In the genomic region with DNA sequence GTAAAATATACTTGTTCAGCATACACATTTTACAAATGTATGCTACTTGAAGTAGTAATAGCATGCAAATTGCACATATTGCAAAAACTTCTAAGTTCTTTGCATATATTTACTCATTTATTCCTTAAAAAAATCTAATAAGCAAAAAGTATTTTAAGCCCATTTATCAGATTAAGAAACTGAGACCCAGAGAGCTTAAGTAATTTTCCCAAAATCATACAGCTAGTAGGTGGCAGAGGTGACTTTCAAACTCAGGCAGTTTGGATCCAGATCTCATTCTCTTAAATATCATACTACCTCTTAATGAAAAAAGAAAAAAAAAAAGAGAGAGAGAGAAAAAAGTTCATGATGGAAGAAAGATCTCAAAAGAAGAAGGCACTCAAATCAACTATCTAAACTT, we compare ENCODE assay signal across 30 cellular contexts.
"Had no signal": no experiment of that assay in that cellular context is flagged by ENCODE, and none has a peak within 500 bp of the region (broad histone marks: within the 10 kb centered on the region; RNA-seq: fewer than 3 reads in every experiment).

No MANE protein-coding gene starts in this region.

- H3K9me3 ChIP-seq: adrenal gland, body of pancreas, esophagus squamous epithelium, gastroesophageal sphincter, heart right ventricle had no signal

- ATAC-seq: activated CD4-positive, CD25-positive, alpha-beta regulatory T cell treated with anti-CD3 and anti-CD28 coated beads, Interleukin-2, amount 50 U/mL, for 24 hours; activated CD8-positive, alpha-beta T cell treated with anti-CD3 and anti-CD28 coated beads for 36 hours; activated naive CD8-positive, alpha-beta T cell treated with anti-CD3 and anti-CD28 coated beads, Interleukin-2, amount 50 U/mL, for 24 hours; body of pancreas; gastroesophageal sphincter; heart right ventricle had no signal

- H3K79me2 ChIP-seq: hepatocyte had no signal

- H3K27me3 ChIP-seq: adrenal gland, body of pancreas, esophagus squamous epithelium, heart right ventricle, hepatocyte had no signal

- H3K4me3 ChIP-seq: adrenal gland, body of pancreas, esophagus squamous epithelium, gastroesophageal sphincter, heart right ventricle, hepatocyte had no signal

- H2AFZ ChIP-seq: hepatocyte had no signal

- H3K27ac ChIP-seq: adrenal gland, body of pancreas, epithelial cell of prostate, esophagus squamous epithelium, gastroesophageal sphincter, heart right ventricle, hepatocyte, WERI-Rb-1 had no signal

- H3K36me3 ChIP-seq: adrenal gland, esophagus squamous epithelium, gastroesophageal sphincter, heart right ventricle, WERI-Rb-1 had no signal

- DNase-seq: activated B cell treated with CpG ODN at 0.5 μM for 24 hours; activated CD4-positive, alpha-beta T cell treated with anti-CD3 and anti-CD28 coated beads for 48 hours; activated CD4-positive, alpha-beta T cell treated with anti-CD3 and anti-CD28 coated beads, Interleukin-2, amount 50 U/mL, for 1 hour; activated CD4-positive, alpha-beta T cell treated with anti-CD3 and anti-CD28 coated beads, Interleukin-2, amount 50 U/mL, for 48 hours; activated CD8-positive, alpha-beta memory T cell treated with anti-CD3 and anti-CD28 coated beads for 24 hours; activated CD8-positive, alpha-beta T cell treated with anti-CD3 and anti-CD28 coated beads for 36 hours; activated effector memory CD4-positive, alpha-beta T cell treated with anti-CD3 and anti-CD28 coated beads, Interleukin-2, amount 50 U/mL, for 16 hours; activated naive CD4-positive, alpha-beta T cell treated with anti-CD3 and anti-CD28 coated beads for 36 hours; activated naive CD8-positive, alpha-beta T cell treated with anti-CD3 and anti-CD28 coated beads for 36 hours; activated naive CD8-positive, alpha-beta T cell treated with anti-CD3 and anti-CD28 coated beads, Interleukin-2, amount 50 U/mL, for 24 hours; activated T-cell treated with anti-CD3 and anti-CD28 coated beads, Interleukin-2, amount 50 U/mL, for 48 hours; adrenal gland; amygdala; aorta; body of pancreas; caudate nucleus; cortex of kidney; dermis blood vessel endothelial cell; effector CD8-positive, alpha-beta T cell; esophagus squamous epithelium; heart right ventricle; T1000; WERI-Rb-1 had no signal

- FAIRE-seq: colon, endometrium, endothelial cell of umbilical vein had no signal

- H3K4me2 ChIP-seq: hepatocyte had no signal

- H3K4me1 ChIP-seq: adrenal gland, body of pancreas, esophagus squamous epithelium, gastroesophageal sphincter had no signal
